Comparison of ENCODE assay signal across 9 cellular contexts in the genomic region with DNA sequence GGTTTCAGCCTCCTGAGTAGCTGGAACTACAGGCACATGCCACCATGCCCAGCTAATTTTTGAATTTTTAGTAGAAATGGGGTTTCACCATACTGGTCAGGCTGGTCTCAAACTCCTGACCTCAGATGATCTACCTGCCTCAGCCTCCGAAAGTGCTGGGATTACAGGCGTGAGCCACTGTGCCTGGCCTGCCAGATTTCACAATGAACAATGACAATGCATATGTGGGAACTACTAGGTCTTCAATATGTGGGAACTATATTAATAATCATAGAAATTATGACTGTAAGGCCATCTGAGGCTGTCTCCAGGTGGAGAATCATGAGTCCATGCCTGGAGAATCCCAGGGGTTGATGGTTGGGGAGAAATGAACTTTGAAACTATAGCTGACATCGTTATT. TPM values are rescaled to one million over a fixed set of nuclear protein-coding genes. Genes with fewer than 3 reads are reported as not detected.
"Had no signal": no experiment of that assay in that cellular context is flagged by ENCODE, and none has a peak within 500 bp of the region (broad histone marks: within the 10 kb centered on the region; RNA-seq: fewer than 3 reads in every experiment).

No MANE protein-coding gene starts in this region.

RNA-seq across cellular contexts. Expression of a gene that starts 7.2 kb away (rescaled TPM):
- total RNA-seq: fibroblast of villous mesenchyme, gastrocnemius medialis, mucosa of descending colon, osteoblast, psoas muscle, skeletal muscle tissue, upper lobe of right lung, vagina had no signal
- polyA plus RNA-seq: heart right ventricle, psoas muscle had no signal

RNA-seq across cellular contexts. Expression of a gene that starts 19.3 kb away (rescaled TPM):
- total RNA-seq: fibroblast of villous mesenchyme, osteoblast had no signal
